16 cellular contexts compared by ENCODE assay signal in the genomic region with DNA sequence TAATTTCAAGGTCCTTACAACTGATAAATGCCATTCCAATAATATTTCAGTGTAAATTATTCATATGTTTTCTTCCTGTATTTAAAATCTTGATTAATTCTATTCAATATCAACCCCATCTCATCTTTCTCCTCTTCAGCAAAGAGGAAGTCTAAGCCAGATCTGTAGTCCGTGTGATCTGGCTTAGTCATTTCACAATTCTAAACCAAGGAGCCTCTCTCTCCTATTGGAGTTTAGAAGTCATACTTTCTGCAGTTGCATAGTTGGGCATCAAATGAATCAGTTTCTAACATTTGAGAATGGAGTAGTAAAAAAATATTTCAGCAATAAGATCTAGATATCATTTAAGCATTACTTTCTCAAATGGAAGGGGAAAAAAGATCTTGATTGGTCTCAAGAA.
DNase-seq lines count a peak whose midpoint lies in the region; ATAC-seq, FAIRE-seq and TF ChIP-seq lines count a peak whose summit lies in the region.
"Had no signal": no experiment of that assay in that cellular context is flagged by ENCODE, and none has a peak within 500 bp of the region (broad histone marks: within the 10 kb centered on the region; RNA-seq: fewer than 3 reads in every experiment).

No MANE protein-coding gene starts in this region.

- no peak overlapping the region for H3K4me3 ChIP-seq in pancreas
- no peak overlapping the region for H3K4me3 ChIP-seq in SJCRH30

- DNase-seq in HCEC 1CT (peak; percentile 25), OCI-M1 (lab: John Stamatoyannopoulos, UW) (peak; percentile 45), hepatic stellate cell (ENCODE audit: low spot score) (peak; percentile 9), pancreas (no peak), SJCRH30 (no peak), GM03348 (ENCODE audit: low spot score) (no peak)
- DNase-seq: CD8-positive, alpha-beta memory T cell; DND-41; GDM1; Kasumi-1; NCI-H187 treated with DMSO at 0.1 percent for 48 hours; NCI-H69; RPMI8226 had no signal

- TF ChIP-seq CTCF in pancreas (IDR thresholded peaks at IDR 0.05): no peak

- FAIRE-seq in pancreas (lab: Jason Lieb, UNC): no peak
- FAIRE-seq: GM12891, GM18507 had no signal

- H3K27ac ChIP-seq in pancreas: no peak overlapping the region
- no peak overlapping the region for H3K27ac ChIP-seq in SJCRH30

- H3K4me1 ChIP-seq in pancreas (no peaks in the 10 kb centered on the region), SJCRH30 (no peaks in the 10 kb centered on the region)

- H3K36me3 ChIP-seq in pancreas: no peaks in the 10 kb centered on the region
- no peaks in the 10 kb centered on the region for H3K36me3 ChIP-seq in SJCRH30

- intact Hi-C loops in pancreas (cut with DNase I): no loop called here

- H3K9me3 ChIP-seq in pancreas: no peaks in the 10 kb centered on the region
- no peaks in the 10 kb centered on the region for H3K9me3 ChIP-seq in SJCRH30 (replicated peaks)

- ATAC-seq in GM21367 (IDR thresholded peaks at IDR 0.05; ENCODE audit: unreplicated experiment) (no peak), pancreas (no peak)

- H3K27me3 ChIP-seq in pancreas (no peaks in the 10 kb centered on the region), SJCRH30 (no peaks in the 10 kb centered on the region)

- WGBS in pancreas, 2 donors: 0 to 34% methylated on average over 1 of the region's 1 CpG

Comparison
In these comparisons a context has a peak if more than half of its experiments do, and no peak if none do; other contexts are left out.
1. DNase-seq: peak in HCEC 1CT (single experiment), OCI-M1 (single experiment) and hepatic stellate cell (single experiment); none in pancreas (0 of 6), SJCRH30 (0 of 2) and GM03348 (single experiment).